ENCODE assay signal across 1 cellular context in the genomic region with DNA sequence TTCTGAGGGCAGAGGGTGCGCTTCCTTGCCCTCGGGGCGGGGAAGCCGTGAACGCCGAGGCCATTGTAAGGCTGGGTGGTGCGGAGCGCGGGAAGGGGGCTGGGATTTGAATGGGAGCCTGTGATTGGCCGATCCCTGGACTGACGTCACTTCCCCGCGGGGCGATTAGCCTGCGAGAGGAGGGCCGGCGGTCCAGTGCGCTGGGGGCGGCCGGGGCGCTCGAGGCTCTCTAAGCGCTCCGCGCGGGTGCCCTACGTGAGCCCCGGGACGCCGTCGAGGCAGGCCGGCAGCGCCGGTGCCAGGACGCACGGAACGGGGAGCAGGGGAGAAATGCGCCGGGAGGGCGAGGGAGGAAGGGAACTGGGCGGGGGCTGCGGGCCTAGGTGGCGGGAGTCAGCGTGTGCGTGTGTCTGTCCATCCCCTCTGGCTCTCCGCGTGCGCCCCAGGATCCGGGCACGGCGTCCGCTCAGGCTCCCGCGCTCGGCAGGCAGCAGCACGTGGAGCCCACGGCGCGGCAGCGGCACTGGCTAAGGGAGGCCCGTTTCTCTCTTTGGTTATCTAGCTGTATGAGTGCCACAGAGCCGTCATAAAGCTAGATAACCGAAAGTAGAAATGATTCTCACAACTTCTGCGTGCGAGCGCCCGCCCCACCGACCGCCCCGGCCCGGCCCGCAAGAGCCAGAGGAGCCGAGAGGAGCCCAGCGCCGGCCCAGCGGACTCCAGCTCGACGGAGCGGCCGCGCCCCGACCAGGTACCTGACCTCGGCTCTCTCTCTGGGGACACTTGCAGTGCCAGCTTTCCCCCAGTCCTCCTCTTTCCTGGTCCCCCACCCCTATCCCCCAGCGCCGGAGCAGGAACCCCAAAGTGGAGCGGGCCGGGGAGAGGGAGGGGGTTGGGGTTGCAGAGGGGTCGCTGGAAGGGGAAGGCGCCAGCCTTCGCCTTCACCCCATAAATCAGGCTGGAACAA.
TF ChIP-seq lines count a peak whose summit lies in the region.

No MANE protein-coding gene starts in this region.

TF ChIP-seq in SK-N-SH treated with all-trans-retinoic acid at 6 μM for 48 hours, 23 proteins besides CTCF, POLR2A, EP300 and RAD21 (continued from another document):
- TF ChIP-seq TOX (CRISPR knock-in tag; IDR thresholded peaks at IDR 0.05; ENCODE audit: borderline replicate concordance) (no peak), ZNF8 (CRISPR knock-in tag; IDR thresholded peaks at IDR 0.05) (no peak), ESRRG (CRISPR knock-in tag; IDR thresholded peaks at IDR 0.05) (no peak), ZNF70 (CRISPR knock-in tag; IDR thresholded peaks at IDR 0.05) (no peak), GLIS3 (CRISPR knock-in tag; IDR thresholded peaks at IDR 0.05) (no peak), ZFP3 (CRISPR knock-in tag; IDR thresholded peaks at IDR 0.05) (no peak)
